Comparison of ENCODE assay signal across 1 cellular context in genomic region chr17:48027322-48027981, GRCh38.
TF ChIP-seq lines count a peak whose summit lies in the region.

No MANE protein-coding gene starts in this region.

TF ChIP-seq in HepG2, 621 proteins besides CTCF, POLR2A, EP300 and RAD21:
- no peak for TF ChIP-seq FOXP1 (IDR thresholded peaks at IDR 0.05)
- no peak for TF ChIP-seq FOXP1 (CRISPR knock-in tag; IDR thresholded peaks at IDR 0.05)
- TF ChIP-seq ZNF768 (CRISPR knock-in tag; IDR thresholded peaks at IDR 0.05): peak; percentile 56; the same call in 1 of the 2 replicates
- TF ChIP-seq ZMYM3 (CRISPR knock-in tag; IDR thresholded peaks at IDR 0.05): peak; percentile 44; the same call in 1 of the 2 replicates
